Comparison of ENCODE assay signal across 1 cellular context in the genomic region with DNA sequence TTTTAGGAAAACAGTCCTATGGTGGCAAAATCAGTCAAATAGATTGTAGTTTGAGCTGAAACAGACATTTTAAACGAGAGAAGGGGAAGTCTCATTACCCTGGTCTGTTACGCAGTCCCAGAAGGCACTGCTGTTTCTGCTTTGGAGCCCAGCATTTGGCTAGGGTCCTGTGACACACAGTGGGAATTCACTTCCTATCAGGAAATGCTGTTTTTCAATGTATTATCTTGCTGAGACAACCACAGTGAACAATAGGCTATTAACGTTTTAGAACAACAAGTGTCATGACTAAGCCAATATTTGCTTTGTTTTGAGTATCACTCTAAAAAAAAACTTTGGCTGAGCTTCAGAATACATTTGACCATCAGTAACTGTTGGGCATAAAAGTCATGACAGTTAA.
TF ChIP-seq lines count a peak whose summit lies in the region.

No MANE protein-coding gene starts in this region.

TF ChIP-seq in GM23338, 12 proteins besides CTCF, POLR2A, EP300 and RAD21:
- TF ChIP-seq, protein P1, sequence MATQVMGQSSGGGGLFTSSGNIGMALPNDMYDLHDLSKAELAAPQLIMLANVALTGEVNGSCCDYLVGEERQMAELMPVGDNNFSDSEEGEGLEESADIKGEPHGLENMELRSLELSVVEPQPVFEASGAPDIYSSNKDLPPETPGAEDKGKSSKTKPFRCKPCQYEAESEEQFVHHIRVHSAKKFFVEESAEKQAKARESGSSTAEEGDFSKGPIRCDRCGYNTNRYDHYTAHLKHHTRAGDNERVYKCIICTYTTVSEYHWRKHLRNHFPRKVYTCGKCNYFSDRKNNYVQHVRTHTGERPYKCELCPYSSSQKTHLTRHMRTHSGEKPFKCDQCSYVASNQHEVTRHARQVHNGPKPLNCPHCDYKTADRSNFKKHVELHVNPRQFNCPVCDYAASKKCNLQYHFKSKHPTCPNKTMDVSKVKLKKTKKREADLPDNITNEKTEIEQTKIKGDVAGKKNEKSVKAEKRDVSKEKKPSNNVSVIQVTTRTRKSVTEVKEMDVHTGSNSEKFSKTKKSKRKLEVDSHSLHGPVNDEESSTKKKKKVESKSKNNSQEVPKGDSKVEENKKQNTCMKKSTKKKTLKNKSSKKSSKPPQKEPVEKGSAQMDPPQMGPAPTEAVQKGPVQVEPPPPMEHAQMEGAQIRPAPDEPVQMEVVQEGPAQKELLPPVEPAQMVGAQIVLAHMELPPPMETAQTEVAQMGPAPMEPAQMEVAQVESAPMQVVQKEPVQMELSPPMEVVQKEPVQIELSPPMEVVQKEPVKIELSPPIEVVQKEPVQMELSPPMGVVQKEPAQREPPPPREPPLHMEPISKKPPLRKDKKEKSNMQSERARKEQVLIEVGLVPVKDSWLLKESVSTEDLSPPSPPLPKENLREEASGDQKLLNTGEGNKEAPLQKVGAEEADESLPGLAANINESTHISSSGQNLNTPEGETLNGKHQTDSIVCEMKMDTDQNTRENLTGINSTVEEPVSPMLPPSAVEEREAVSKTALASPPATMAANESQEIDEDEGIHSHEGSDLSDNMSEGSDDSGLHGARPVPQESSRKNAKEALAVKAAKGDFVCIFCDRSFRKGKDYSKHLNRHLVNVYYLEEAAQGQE (IDR thresholded peaks at IDR 0.05; ENCODE audit: unreplicated experiment) = no peak
- TF ChIP-seq EZH2phosphoT487 (IDR thresholded peaks at IDR 0.05; ENCODE audit: unreplicated experiment) (no peak), EZH2 (IDR thresholded peaks at IDR 0.05; ENCODE audit: low read depth, unreplicated experiment) (no peak), JUNB (IDR thresholded peaks at IDR 0.05; ENCODE audit: unreplicated experiment) (no peak), POLR2AphosphoS5 (IDR thresholded peaks at IDR 0.05; ENCODE audit: low read depth) (no peak), ZNF114 (CRISPR knock-in tag; IDR thresholded peaks at IDR 0.05) (no peak), STAT1 (IDR thresholded peaks at IDR 0.05; ENCODE audit: unreplicated experiment) (no peak)
